Comparison of ENCODE assay signal across 27 cellular contexts in genomic region chr19:30712428-30713151, GRCh38.
"Had no signal": no experiment of that assay in that cellular context is flagged by ENCODE, and none has a peak within 500 bp of the region (broad histone marks: within the 10 kb centered on the region; RNA-seq: fewer than 3 reads in every experiment).

No MANE protein-coding gene starts in this region.

- H3K4me1 ChIP-seq: Peyer's patch, SJSA1 had no signal

- H3K9me3 ChIP-seq: Peyer's patch, SJSA1 had no signal

- H3K36me3 Mint-ChIP-seq: activated CD4-positive, alpha-beta memory T cell treated with anti-CD3 and anti-CD28 coated beads for 36 hours; activated naive CD4-positive, alpha-beta T cell treated with anti-CD3 and anti-CD28 coated beads, Interleukin-2, amount 10 ng/mL, durations not matched to agents 7 days and 5 days; activated naive CD8-positive, alpha-beta T cell treated with anti-CD3 and anti-CD28 coated beads for 36 hours; IgD-negative memory B cell had no signal

- DNase-seq: activated B cell treated with CpG ODN at 0.5 μM for 24 hours; activated CD4-positive, alpha-beta memory T cell treated with anti-CD3 and anti-CD28 coated beads for 36 hours; activated CD4-positive, alpha-beta T cell treated with anti-CD3 and anti-CD28 coated beads, Interleukin-2, amount 10 ng/mL, durations not matched to agents 7 days and 5 days; activated CD8-positive, alpha-beta memory T cell treated with anti-CD3 and anti-CD28 coated beads for 24 hours; activated gamma-delta T cell treated with Interleukin-2 at 50 U/mL for 16 hours; activated naive CD4-positive, alpha-beta T cell treated with anti-CD3 and anti-CD28 coated beads, Interleukin-2, amount 10 ng/mL, durations not matched to agents 7 days and 5 days; activated naive CD8-positive, alpha-beta T cell treated with anti-CD3 and anti-CD28 coated beads for 36 hours; activated T-cell treated with anti-CD3 and anti-CD28 coated beads, Interleukin-2, amount 50 U/mL, for 72 hours; anterior cingulate cortex; central memory CD4-positive, alpha-beta T cell; KG1; MV-4-11; NCI-H1092 treated with DMSO at 0.1 percent for 48 hours; NCI-H1417 treated with DMSO at 0.1 percent for 48 hours; NCI-H1694; NCI-H2029; NCI-H446; NCI-H524; NCI-H748 treated with DMSO at 0.1 percent for 48 hours; NK-92 treated with Interleukin-12 subunit alpha and Interleukin-12 subunit beta, amount 100 ng/mL, for 24 hours; Peyer's patch; Right ventricle myocardium superior had no signal

- H3K4me3 ChIP-seq: Peyer's patch, SJSA1 had no signal

- H3K4me3 Mint-ChIP-seq: activated B cell treated with CpG ODN at 0.5 μM for 24 hours; activated CD4-positive, alpha-beta memory T cell treated with anti-CD3 and anti-CD28 coated beads for 36 hours; activated CD4-positive, alpha-beta T cell treated with anti-CD3 and anti-CD28 coated beads, Interleukin-2, amount 10 ng/mL, durations not matched to agents 7 days and 5 days; activated naive CD4-positive, alpha-beta T cell treated with anti-CD3 and anti-CD28 coated beads, Interleukin-2, amount 10 ng/mL, durations not matched to agents 7 days and 5 days; activated naive CD8-positive, alpha-beta T cell treated with anti-CD3 and anti-CD28 coated beads for 36 hours; activated T-cell treated with anti-CD3 and anti-CD28 coated beads, Interleukin-2, amount 50 U/mL, for 72 hours; IgD-negative memory B cell; T-helper 1 cell treated with Interleukin-12 subunit alpha and Interleukin-12 subunit beta and Interleukin-4 antibody, amounts not matched to agents 30 μg/mL and 1 μg/mL, for 36 hours had no signal

- H3K27ac ChIP-seq: Peyer's patch, RWPE1, SJSA1 had no signal

- H3K27me3 ChIP-seq: Peyer's patch, SJSA1 had no signal

- H3K9me3 Mint-ChIP-seq: activated B cell treated with CpG ODN at 0.5 μM for 24 hours; activated CD4-positive, alpha-beta memory T cell treated with anti-CD3 and anti-CD28 coated beads for 36 hours; activated CD4-positive, alpha-beta T cell treated with anti-CD3 and anti-CD28 coated beads, Interleukin-2, amount 10 ng/mL, durations not matched to agents 7 days and 5 days; activated naive CD4-positive, alpha-beta T cell treated with anti-CD3 and anti-CD28 coated beads, Interleukin-2, amount 10 ng/mL, durations not matched to agents 7 days and 5 days; activated naive CD8-positive, alpha-beta T cell treated with anti-CD3 and anti-CD28 coated beads for 36 hours; activated T-cell treated with anti-CD3 and anti-CD28 coated beads, Interleukin-2, amount 50 U/mL, for 72 hours; activated T-helper 2 cell treated with anti-CD3 and anti-CD28 coated beads, Interferon-gamma antibody, Interleukin-2, Interleukin-4, amounts not matched to agents 10 μg/mL and 5 μg/mL and 100 μg/mL, durations not matched to agents 14 hours and 24 hours and 36 hours; T-helper 1 cell treated with Interleukin-12 subunit alpha and Interleukin-12 subunit beta and Interleukin-4 antibody, amounts not matched to agents 30 μg/mL and 1 μg/mL, for 36 hours had no signal

- H3K27me3 Mint-ChIP-seq: activated B cell treated with CpG ODN at 0.5 μM for 24 hours had no signal

- H3K4me1 Mint-ChIP-seq: activated B cell treated with CpG ODN at 0.5 μM for 24 hours; activated CD4-positive, alpha-beta T cell treated with anti-CD3 and anti-CD28 coated beads, Interleukin-2, amount 10 ng/mL, durations not matched to agents 7 days and 5 days; activated naive CD4-positive, alpha-beta T cell treated with anti-CD3 and anti-CD28 coated beads, Interleukin-2, amount 10 ng/mL, durations not matched to agents 7 days and 5 days; activated naive CD8-positive, alpha-beta T cell treated with anti-CD3 and anti-CD28 coated beads for 36 hours; IgD-negative memory B cell had no signal

- ATAC-seq: activated T-cell treated with anti-CD3 and anti-CD28 coated beads, Interleukin-2, amount 50 U/mL, for 72 hours had no signal

- H3K27ac Mint-ChIP-seq: activated B cell treated with CpG ODN at 0.5 μM for 24 hours; activated CD4-positive, alpha-beta memory T cell treated with anti-CD3 and anti-CD28 coated beads for 36 hours; activated CD4-positive, alpha-beta T cell treated with anti-CD3 and anti-CD28 coated beads, Interleukin-2, amount 10 ng/mL, durations not matched to agents 7 days and 5 days; activated naive CD4-positive, alpha-beta T cell treated with anti-CD3 and anti-CD28 coated beads, Interleukin-2, amount 10 ng/mL, durations not matched to agents 7 days and 5 days; activated naive CD8-positive, alpha-beta T cell treated with anti-CD3 and anti-CD28 coated beads for 36 hours; activated T-cell treated with anti-CD3 and anti-CD28 coated beads, Interleukin-2, amount 50 U/mL, for 72 hours; activated T-helper 2 cell treated with anti-CD3 and anti-CD28 coated beads, Interferon-gamma antibody, Interleukin-2, Interleukin-4, amounts not matched to agents 10 μg/mL and 5 μg/mL and 100 μg/mL, durations not matched to agents 14 hours and 24 hours and 36 hours; IgD-negative memory B cell; T-helper 1 cell treated with Interleukin-12 subunit alpha and Interleukin-12 subunit beta and Interleukin-4 antibody, amounts not matched to agents 30 μg/mL and 1 μg/mL, for 36 hours had no signal

- H3K36me3 ChIP-seq: Peyer's patch, SJSA1 had no signal
